ENCODE assay signal across 11 cellular contexts in the genomic region with DNA sequence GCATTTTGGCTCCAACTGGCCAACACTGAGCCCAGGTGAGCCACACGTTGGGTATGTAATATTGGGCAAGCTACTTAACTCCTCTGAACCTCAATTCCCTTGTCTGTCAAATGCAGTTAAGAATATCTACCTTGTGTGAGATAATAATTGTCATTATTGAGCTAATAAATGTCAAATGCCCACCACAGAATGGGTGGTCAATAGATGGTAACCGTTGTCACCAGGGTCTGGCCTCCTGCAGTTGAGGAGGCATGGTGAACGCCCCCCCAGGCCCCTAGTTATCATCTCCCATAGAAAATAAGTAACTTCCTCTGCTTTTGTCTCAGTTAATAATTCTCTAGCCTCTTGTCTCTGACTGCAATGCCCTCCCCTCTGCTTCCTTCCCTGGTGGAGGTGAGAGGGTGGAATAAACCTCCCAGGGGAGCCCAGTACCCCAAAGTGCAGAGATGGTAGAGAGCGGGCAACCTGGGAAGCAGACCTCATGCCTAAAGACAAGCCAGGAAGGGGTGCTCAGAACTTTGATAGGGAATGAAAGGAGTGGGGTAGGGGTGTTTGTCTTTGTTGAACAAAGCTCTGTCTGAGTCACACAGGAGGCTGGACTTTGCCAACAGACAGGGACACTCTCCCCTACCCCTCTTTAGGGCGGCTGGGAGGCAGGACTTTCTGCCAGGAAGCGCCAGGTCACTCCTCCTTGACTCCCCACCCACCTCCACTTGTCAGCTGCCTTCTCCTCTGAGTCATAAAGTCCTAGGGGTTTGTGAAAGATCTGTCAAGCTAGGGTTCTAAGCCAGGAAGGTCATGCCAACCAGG. TPM values are rescaled to one million over a fixed set of nuclear protein-coding genes. Genes with fewer than 3 reads are reported as not detected.
DNase-seq lines count a peak whose midpoint lies in the region; ATAC-seq, FAIRE-seq and TF ChIP-seq lines count a peak whose summit lies in the region.
"Had no signal": no experiment of that assay in that cellular context is flagged by ENCODE, and none has a peak within 500 bp of the region (broad histone marks: within the 10 kb centered on the region; RNA-seq: fewer than 3 reads in every experiment).

No MANE protein-coding gene starts in this region.

- intact Hi-C loops in HepG2 (cut with micrococcal nuclease; ENCODE audit: unreplicated experiment), result loop anchor here (1.0 to 5.0 kb wide), 2 partner anchors 25 to 43 kb away; no protein-coding TSS in a partner anchor

- peak; percentile 54 for ATAC-seq in HG03175 (IDR thresholded peaks at IDR 0.05; ENCODE audit: unreplicated experiment)
- ATAC-seq in HepG2, result peak; percentile 95
- ATAC-seq in HG03108 (IDR thresholded peaks at IDR 0.05; ENCODE audit: unreplicated experiment), result no peak

- TF ChIP-seq POLR2A in HepG2 (IDR thresholded peaks at IDR 0.05; ENCODE audit: insufficient read depth in 1 of 2, low read depth in 2 of 2, low read length in 2 of 2), result peak; percentile 78 to 85

- DNase-seq in COLO668 (lab: John Stamatoyannopoulos, UW; ENCODE audit: unreplicated experiment) (peak; percentile 33), HepG2 (ENCODE audit: low spot score) (peak; percentile 98), GM03348 (ENCODE audit: low spot score) (no peak), SHP77 (lab: John Stamatoyannopoulos, UW) (no peak)
- DNase-seq in activated CD4-positive, alpha-beta memory T cell treated with anti-CD3 and anti-CD28 coated beads, Interleukin-2, amount 10 ng/mL, durations not matched to agents 7 days and 5 days, result peak; percentile 22
- no peak for DNase-seq in NK-92 treated with Interleukin-12 subunit alpha and Interleukin-12 subunit beta, amount 100 ng/mL, for 24 hours (lab: John Stamatoyannopoulos, UW)
- DNase-seq: activated naive CD8-positive, alpha-beta T cell treated with anti-CD3 and anti-CD28 coated beads, Interleukin-2, amount 10 ng/mL, durations not matched to agents 7 days and 5 days; hypothalamus; RPMI8226 had no signal

- POLR2A ChIA-PET in activated CD4-positive, alpha-beta memory T cell treated with anti-CD3 and anti-CD28 coated beads, Interleukin-2, amount 10 ng/mL, durations not matched to agents 7 days and 5 days (lab: Charles Lee), result interaction anchor here (0.9 to 1.8 kb wide), 5 partner anchors 9 to 32 kb away, joined by 3 to 5 read pairs (median 4); partner anchors contain the start of gene NFYA
- POLR2A ChIA-PET in HepG2 (lab: Yijun Ruan, JAX), result interaction anchor here (0.8 to 4.2 kb wide), 17 partner anchors 10 to 479 kb away, joined by 3 to 59 read pairs (median 10); partner anchors contain the start of genes APOBEC2, NFYA and OARD1

- CTCF ChIA-PET in activated CD4-positive, alpha-beta memory T cell treated with anti-CD3 and anti-CD28 coated beads, Interleukin-2, amount 10 ng/mL, durations not matched to agents 7 days and 5 days (lab: Charles Lee), result interaction anchor here (0.7 to 5.6 kb wide), 13 partner anchors 9 to 267 kb away, joined by 3 to 68 read pairs (median 4); partner anchors contain the start of gene APOBEC2
- CTCF ChIA-PET in HepG2 (lab: Yijun Ruan, JAX; ENCODE audit: low intra/inter-chr PET ratio, low total read pairs), result interaction anchor here (1.3 to 3.3 kb wide), 3 partner anchors 25 to 145 kb away, joined by 4 to 25 read pairs (median 4); no protein-coding TSS in a partner anchor

- H2AFZ ChIP-seq in HepG2 (ENCODE audit: low read length), result no peak overlapping the region

- H3K27me3 Mint-ChIP-seq in activated CD4-positive, alpha-beta memory T cell treated with anti-CD3 and anti-CD28 coated beads, Interleukin-2, amount 10 ng/mL, durations not matched to agents 7 days and 5 days, result no peaks in the 10 kb centered on the region
- H3K27me3 Mint-ChIP-seq: activated naive CD8-positive, alpha-beta T cell treated with anti-CD3 and anti-CD28 coated beads, Interleukin-2, amount 10 ng/mL, durations not matched to agents 7 days and 5 days had no signal

- in situ Hi-C loops in HepG2 (cut with HindIII; ENCODE audit: extremely low pct_ligation_motif_present, low pct_unique_long_range_greater_than_20kb), result loop anchor here (25.0 kb wide), 1 partner anchor 703 kb away; no protein-coding TSS in a partner anchor

- H3K79me2 ChIP-seq in HepG2 (ENCODE audit: insufficient read depth, low read length), result no peaks in the 10 kb centered on the region

- peak overlapping the region; percentile 73 for H3K9ac ChIP-seq in HepG2 (ENCODE audit: insufficient read depth, low read depth, low read length)

- whole genome bisulfite sequencing in HepG2 (ENCODE audit: low lambda C conversion rate), result 4% methylated on average over 6 of the region's 6 CpGs

- no peak for TF ChIP-seq RAD21 in HepG2 (CRISPR knock-in tag; IDR thresholded peaks at IDR 0.05)

- H3K27me3 ChIP-seq in HepG2 (ENCODE audit: control insufficient read depth in 1 of 2, insufficient read depth in 2 of 2, low read length in 2 of 2), result no peaks in the 10 kb centered on the region

- no peaks in the 10 kb centered on the region for H3K36me3 Mint-ChIP-seq in activated CD4-positive, alpha-beta memory T cell treated with anti-CD3 and anti-CD28 coated beads, Interleukin-2, amount 10 ng/mL, durations not matched to agents 7 days and 5 days (ENCODE audit: low read depth)
- H3K36me3 Mint-ChIP-seq: activated naive CD8-positive, alpha-beta T cell treated with anti-CD3 and anti-CD28 coated beads, Interleukin-2, amount 10 ng/mL, durations not matched to agents 7 days and 5 days had no signal

- no peaks in the 10 kb centered on the region for H3K36me3 ChIP-seq in HepG2 (replicated peaks in 1 of 2; ENCODE audit: control insufficient read depth in 1 of 2, insufficient read depth in 2 of 2, low read length in 2 of 2)

- H3K4me3 Mint-ChIP-seq in activated CD4-positive, alpha-beta memory T cell treated with anti-CD3 and anti-CD28 coated beads, Interleukin-2, amount 10 ng/mL, durations not matched to agents 7 days and 5 days, result no peak overlapping the region
- H3K4me3 Mint-ChIP-seq: activated naive CD8-positive, alpha-beta T cell treated with anti-CD3 and anti-CD28 coated beads, Interleukin-2, amount 10 ng/mL, durations not matched to agents 7 days and 5 days had no signal

- peak overlapping the region; percentile 79 for H3K4me2 ChIP-seq in HepG2 (ENCODE audit: low read depth, low read length)

- peaks cover 79% of the 10 kb centered on the region for H3K4me1 ChIP-seq in HepG2 (ENCODE audit: insufficient read depth, low read length)

- FAIRE-seq in HepG2 (lab: Jason Lieb, UNC), result peak; percentile 96

- peak overlapping the region; percentile 94 for H3K27ac ChIP-seq in HepG2 (ENCODE audit: extremely low read length, insufficient read depth, low read length)

- H3K27ac Mint-ChIP-seq in activated CD4-positive, alpha-beta memory T cell treated with anti-CD3 and anti-CD28 coated beads, Interleukin-2, amount 10 ng/mL, durations not matched to agents 7 days and 5 days, result no peak overlapping the region
- H3K27ac Mint-ChIP-seq: activated naive CD8-positive, alpha-beta T cell treated with anti-CD3 and anti-CD28 coated beads, Interleukin-2, amount 10 ng/mL, durations not matched to agents 7 days and 5 days had no signal

- peaks cover 7% of the 10 kb centered on the region for H3K4me1 Mint-ChIP-seq in activated CD4-positive, alpha-beta memory T cell treated with anti-CD3 and anti-CD28 coated beads, Interleukin-2, amount 10 ng/mL, durations not matched to agents 7 days and 5 days

- TF ChIP-seq EP300 in HepG2 (IDR thresholded peaks at IDR 0.05; ENCODE audit: low read depth in 2 of 2, low read length in 2 of 2), result peak in 1 of 2 experiments; percentile 78; a peak in 3 of 4 replicates
- TF ChIP-seq EP300 in HepG2 (CRISPR knock-in tag; IDR thresholded peaks at IDR 0.05; ENCODE audit: borderline replicate concordance), result peak; percentile 57; the same call in 1 of the 2 replicates

- no peaks in the 10 kb centered on the region for H3K9me3 Mint-ChIP-seq in activated CD4-positive, alpha-beta memory T cell treated with anti-CD3 and anti-CD28 coated beads, Interleukin-2, amount 10 ng/mL, durations not matched to agents 7 days and 5 days
- H3K9me3 Mint-ChIP-seq: activated naive CD8-positive, alpha-beta T cell treated with anti-CD3 and anti-CD28 coated beads, Interleukin-2, amount 10 ng/mL, durations not matched to agents 7 days and 5 days had no signal

- H4K20me1 ChIP-seq in HepG2 (ENCODE audit: insufficient read depth, low read length), result no peaks in the 10 kb centered on the region

- H3K9me3 ChIP-seq in HepG2 (ENCODE audit: low read length), result no peaks in the 10 kb centered on the region

- TF ChIP-seq CTCF in HepG2 (CRISPR knock-in tag; IDR thresholded peaks at IDR 0.05), result no peak; the same call in 1 of the 2 replicates

- peak overlapping the region; percentile 23 to 64 (median 33); a peak in 4 of 6 replicates for H3K4me3 ChIP-seq in HepG2 (replicated peaks in 1 of 3; ENCODE audit: insufficient read depth in 1 of 3, low read depth in 2 of 3, low read length in 3 of 3)

- BruUV-seq in HepG2 (replicated peaks; lab: Mats Ljungman, UMichigan), result TSS peak; percentile 72

RNA-seq across cellular contexts. Expression of gene UNC5CL, which starts 1.3 kb away (rescaled TPM):
- total RNA-seq in activated CD4-positive, alpha-beta memory T cell treated with anti-CD3 and anti-CD28 coated beads, Interleukin-2, amount 10 ng/mL, durations not matched to agents 7 days and 5 days, result 1 to 10 TPM; 1.6 to 2.3 TPM
- 0.87 and 2.4 TPM in 2 replicates for total RNA-seq in HepG2 (2016; rRNA removed; fragmentation: Illumina TruSeq; extraction: Trizol)
- 0.26 and 0.30 TPM in 2 replicates for total RNA-seq in HepG2 (2016; cell fraction: cytosol; rRNA removed; fragmentation: Illumina TruSeq; extraction: Trizol; ENCODE audit: low read depth)
- 1.1 and 2.3 TPM in 2 replicates for total RNA-seq in HepG2 (2016; cell fraction: insoluble cytoplasmic fraction; rRNA removed; fragmentation: Illumina TruSeq; extraction: Trizol)
- 0.55 and 0.80 TPM in 2 replicates for total RNA-seq in HepG2 (2016; cell fraction: membrane; rRNA removed; fragmentation: Illumina TruSeq; extraction: Trizol)
- total RNA-seq in HepG2 (2016; cell fraction: nucleus; rRNA removed; fragmentation: Illumina TruSeq; extraction: Trizol), result 3.5 and 4.1 TPM in 2 replicates
- polyA plus RNA-seq in HepG2 (2011; rRNA removed), result 2.5 TPM in 2 replicates
- 1.00 and 1.4 TPM in 2 replicates for polyA plus RNA-seq in HepG2 (2011; cell fraction: cytosol; rRNA removed)
- 15.4 and 20.4 TPM in 2 replicates for polyA plus RNA-seq in HepG2 (2011; cell fraction: nucleus; rRNA removed)
- polyA plus RNA-seq in HepG2 (2012), result 2.4 and 2.5 TPM in 2 replicates
- polyA plus RNA-seq in HepG2 (2016; cell fraction: cytosol; fragmentation: Illumina TruSeq; extraction: Trizol; ENCODE audit: low read depth), result 0.23 and 0.29 TPM in 2 replicates
- polyA plus RNA-seq in HepG2 (2016; cell fraction: insoluble cytoplasmic fraction; fragmentation: Illumina TruSeq; extraction: Trizol; ENCODE audit: low read depth), result 0.71 and 0.86 TPM in 2 replicates
- polyA plus RNA-seq in HepG2 (2016; cell fraction: membrane; fragmentation: Illumina TruSeq; extraction: Trizol; ENCODE audit: low read depth), result 0.43 and 0.89 TPM in 2 replicates
- 9.8 and 11.9 TPM in 2 replicates for polyA plus RNA-seq in HepG2 (2016; cell fraction: nucleus; fragmentation: Illumina TruSeq; extraction: Trizol; ENCODE audit: insufficient read depth, low read depth)
- 1.6 TPM in 1 of 2 replicates, not detected in the other for polyA minus RNA-seq in HepG2 (2011; rRNA and poly(A)+ RNA removed; ENCODE audit: low replicate concordance)
- 0.35 TPM in 1 of 2 replicates, not detected in the other for polyA minus RNA-seq in HepG2 (2011; cell fraction: cytosol; rRNA and poly(A)+ RNA removed)
- polyA minus RNA-seq in HepG2 (2011; cell fraction: nucleus; rRNA and poly(A)+ RNA removed), result 2.5 and 4.4 TPM in 2 replicates

RNA-seq across cellular contexts. Expression of gene TSPO2, which starts 2.0 kb away (rescaled TPM):
- not detected for total RNA-seq in activated CD4-positive, alpha-beta memory T cell treated with anti-CD3 and anti-CD28 coated beads, Interleukin-2, amount 10 ng/mL, durations not matched to agents 7 days and 5 days
- not detected in 2 replicates for total RNA-seq in HepG2 (2016; rRNA removed; fragmentation: Illumina TruSeq; extraction: Trizol)
- total RNA-seq in HepG2 (2016; cell fraction: cytosol; rRNA removed; fragmentation: Illumina TruSeq; extraction: Trizol; ENCODE audit: low read depth), result not detected in 2 replicates
- total RNA-seq in HepG2 (2016; cell fraction: insoluble cytoplasmic fraction; rRNA removed; fragmentation: Illumina TruSeq; extraction: Trizol), result 0.21 and 0.28 TPM in 2 replicates
- total RNA-seq in HepG2 (2016; cell fraction: membrane; rRNA removed; fragmentation: Illumina TruSeq; extraction: Trizol), result not detected in 2 replicates
- total RNA-seq in HepG2 (2016; cell fraction: nucleus; rRNA removed; fragmentation: Illumina TruSeq; extraction: Trizol), result not detected in 2 replicates
- 0.14 and 0.55 TPM in 2 replicates for polyA plus RNA-seq in HepG2 (2011; rRNA removed)
- polyA plus RNA-seq in HepG2 (2011; cell fraction: cytosol; rRNA removed), result 0.14 and 0.51 TPM in 2 replicates
- 0.16 TPM in 1 of 2 replicates, not detected in the other for polyA plus RNA-seq in HepG2 (2011; cell fraction: nucleus; rRNA removed)
- 0.25 TPM in 1 of 2 replicates, not detected in the other for polyA plus RNA-seq in HepG2 (2012)
- polyA plus RNA-seq in HepG2 (2016; cell fraction: cytosol; fragmentation: Illumina TruSeq; extraction: Trizol; ENCODE audit: low read depth), result not detected in 2 replicates
- polyA plus RNA-seq in HepG2 (2016; cell fraction: insoluble cytoplasmic fraction; fragmentation: Illumina TruSeq; extraction: Trizol; ENCODE audit: low read depth), result not detected in 2 replicates
- polyA plus RNA-seq in HepG2 (2016; cell fraction: membrane; fragmentation: Illumina TruSeq; extraction: Trizol; ENCODE audit: low read depth), result not detected in 2 replicates
- not detected in 2 replicates for polyA plus RNA-seq in HepG2 (2016; cell fraction: nucleus; fragmentation: Illumina TruSeq; extraction: Trizol; ENCODE audit: insufficient read depth, low read depth)
- polyA minus RNA-seq in HepG2 (2011; rRNA and poly(A)+ RNA removed; ENCODE audit: low replicate concordance), result 0.72 TPM in 1 of 2 replicates, not detected in the other
- not detected in 2 replicates for polyA minus RNA-seq in HepG2 (2011; cell fraction: cytosol; rRNA and poly(A)+ RNA removed)
- polyA minus RNA-seq in HepG2 (2011; cell fraction: nucleus; rRNA and poly(A)+ RNA removed), result not detected in 2 replicates
- total RNA-seq: activated naive CD8-positive, alpha-beta T cell treated with anti-CD3 and anti-CD28 coated beads, Interleukin-2, amount 10 ng/mL, durations not matched to agents 7 days and 5 days had no signal

RNA-seq across cellular contexts. Expression of gene APOBEC2, which starts 12.7 kb away (rescaled TPM):
- total RNA-seq in activated CD4-positive, alpha-beta memory T cell treated with anti-CD3 and anti-CD28 coated beads, Interleukin-2, amount 10 ng/mL, durations not matched to agents 7 days and 5 days, result not detected
- total RNA-seq in HepG2 (2016; rRNA removed; fragmentation: Illumina TruSeq; extraction: Trizol), result 0.09 and 0.35 TPM in 2 replicates
- total RNA-seq in HepG2 (2016; cell fraction: cytosol; rRNA removed; fragmentation: Illumina TruSeq; extraction: Trizol; ENCODE audit: low read depth), result not detected in 2 replicates
- 0.09 and 0.33 TPM in 2 replicates for total RNA-seq in HepG2 (2016; cell fraction: insoluble cytoplasmic fraction; rRNA removed; fragmentation: Illumina TruSeq; extraction: Trizol)
- total RNA-seq in HepG2 (2016; cell fraction: membrane; rRNA removed; fragmentation: Illumina TruSeq; extraction: Trizol), result not detected in 2 replicates
- not detected in 2 replicates for total RNA-seq in HepG2 (2016; cell fraction: nucleus; rRNA removed; fragmentation: Illumina TruSeq; extraction: Trizol)
- polyA plus RNA-seq in HepG2 (2011; rRNA removed), result not detected in 2 replicates
- polyA plus RNA-seq in HepG2 (2011; cell fraction: cytosol; rRNA removed), result 0.08 and 0.10 TPM in 2 replicates
- polyA plus RNA-seq in HepG2 (2011; cell fraction: nucleus; rRNA removed), result not detected in 2 replicates
- 0.28 and 0.79 TPM in 2 replicates for polyA plus RNA-seq in HepG2 (2012)
- not detected in 2 replicates for polyA plus RNA-seq in HepG2 (2016; cell fraction: cytosol; fragmentation: Illumina TruSeq; extraction: Trizol; ENCODE audit: low read depth)
- polyA plus RNA-seq in HepG2 (2016; cell fraction: insoluble cytoplasmic fraction; fragmentation: Illumina TruSeq; extraction: Trizol; ENCODE audit: low read depth), result 0.44 TPM in 1 of 2 replicates, not detected in the other
- polyA plus RNA-seq in HepG2 (2016; cell fraction: membrane; fragmentation: Illumina TruSeq; extraction: Trizol; ENCODE audit: low read depth), result not detected in 2 replicates
- polyA plus RNA-seq in HepG2 (2016; cell fraction: nucleus; fragmentation: Illumina TruSeq; extraction: Trizol; ENCODE audit: insufficient read depth, low read depth), result not detected in 2 replicates
- not detected in 2 replicates for polyA minus RNA-seq in HepG2 (2011; rRNA and poly(A)+ RNA removed; ENCODE audit: low replicate concordance)
- polyA minus RNA-seq in HepG2 (2011; cell fraction: cytosol; rRNA and poly(A)+ RNA removed), result not detected in 2 replicates
- polyA minus RNA-seq in HepG2 (2011; cell fraction: nucleus; rRNA and poly(A)+ RNA removed), result 0.64 TPM in 1 of 2 replicates, not detected in the other
- total RNA-seq: activated naive CD8-positive, alpha-beta T cell treated with anti-CD3 and anti-CD28 coated beads, Interleukin-2, amount 10 ng/mL, durations not matched to agents 7 days and 5 days had no signal

RNA-seq across cellular contexts. Expression of gene OARD1, which starts 31.9 kb away (rescaled TPM):
- 10 to 100 TPM; 34.3 to 37.2 TPM for total RNA-seq in activated CD4-positive, alpha-beta memory T cell treated with anti-CD3 and anti-CD28 coated beads, Interleukin-2, amount 10 ng/mL, durations not matched to agents 7 days and 5 days
- total RNA-seq in HepG2 (2016; rRNA removed; fragmentation: Illumina TruSeq; extraction: Trizol), result 49.0 and 60.4 TPM in 2 replicates
- total RNA-seq in HepG2 (2016; cell fraction: cytosol; rRNA removed; fragmentation: Illumina TruSeq; extraction: Trizol; ENCODE audit: low read depth), result 27.4 and 28.2 TPM in 2 replicates
- total RNA-seq in HepG2 (2016; cell fraction: insoluble cytoplasmic fraction; rRNA removed; fragmentation: Illumina TruSeq; extraction: Trizol), result 49.5 and 55.0 TPM in 2 replicates
- 39.5 and 41.0 TPM in 2 replicates for total RNA-seq in HepG2 (2016; cell fraction: membrane; rRNA removed; fragmentation: Illumina TruSeq; extraction: Trizol)
- total RNA-seq in HepG2 (2016; cell fraction: nucleus; rRNA removed; fragmentation: Illumina TruSeq; extraction: Trizol), result 50.8 and 56.3 TPM in 2 replicates
- polyA plus RNA-seq in HepG2 (2011; rRNA removed), result 14.0 and 18.4 TPM in 2 replicates
- 8.9 and 11.4 TPM in 2 replicates for polyA plus RNA-seq in HepG2 (2011; cell fraction: cytosol; rRNA removed)
- polyA plus RNA-seq in HepG2 (2011; cell fraction: nucleus; rRNA removed), result 21.1 TPM in 2 replicates
- 29.6 and 43.1 TPM in 2 replicates for polyA plus RNA-seq in HepG2 (2012)
- polyA plus RNA-seq in HepG2 (2016; cell fraction: cytosol; fragmentation: Illumina TruSeq; extraction: Trizol; ENCODE audit: low read depth), result 32.3 and 41.1 TPM in 2 replicates
- 75.4 and 76.2 TPM in 2 replicates for polyA plus RNA-seq in HepG2 (2016; cell fraction: insoluble cytoplasmic fraction; fragmentation: Illumina TruSeq; extraction: Trizol; ENCODE audit: low read depth)
- polyA plus RNA-seq in HepG2 (2016; cell fraction: membrane; fragmentation: Illumina TruSeq; extraction: Trizol; ENCODE audit: low read depth), result 40.8 and 42.5 TPM in 2 replicates
- 45.0 and 50.9 TPM in 2 replicates for polyA plus RNA-seq in HepG2 (2016; cell fraction: nucleus; fragmentation: Illumina TruSeq; extraction: Trizol; ENCODE audit: insufficient read depth, low read depth)
- 5.5 and 10.5 TPM in 2 replicates for polyA minus RNA-seq in HepG2 (2011; rRNA and poly(A)+ RNA removed; ENCODE audit: low replicate concordance)
- polyA minus RNA-seq in HepG2 (2011; cell fraction: cytosol; rRNA and poly(A)+ RNA removed), result 4.2 and 5.0 TPM in 2 replicates
- 52.7 and 65.8 TPM in 2 replicates for polyA minus RNA-seq in HepG2 (2011; cell fraction: nucleus; rRNA and poly(A)+ RNA removed)

RNA-seq across cellular contexts. Expression of gene NFYA, which starts 32.5 kb away (rescaled TPM):
- 10 to 100 TPM; 26.2 to 29.8 TPM for total RNA-seq in activated CD4-positive, alpha-beta memory T cell treated with anti-CD3 and anti-CD28 coated beads, Interleukin-2, amount 10 ng/mL, durations not matched to agents 7 days and 5 days
- 22.9 and 52.0 TPM in 2 replicates for total RNA-seq in HepG2 (2016; rRNA removed; fragmentation: Illumina TruSeq; extraction: Trizol)
- total RNA-seq in HepG2 (2016; cell fraction: cytosol; rRNA removed; fragmentation: Illumina TruSeq; extraction: Trizol; ENCODE audit: low read depth), result 3.6 and 4.8 TPM in 2 replicates
- 22.0 and 49.9 TPM in 2 replicates for total RNA-seq in HepG2 (2016; cell fraction: insoluble cytoplasmic fraction; rRNA removed; fragmentation: Illumina TruSeq; extraction: Trizol)
- total RNA-seq in HepG2 (2016; cell fraction: membrane; rRNA removed; fragmentation: Illumina TruSeq; extraction: Trizol), result 18.4 and 21.5 TPM in 2 replicates
- total RNA-seq in HepG2 (2016; cell fraction: nucleus; rRNA removed; fragmentation: Illumina TruSeq; extraction: Trizol), result 33.7 and 34.3 TPM in 2 replicates
- 14.8 and 16.0 TPM in 2 replicates for polyA plus RNA-seq in HepG2 (2011; rRNA removed)
- polyA plus RNA-seq in HepG2 (2011; cell fraction: cytosol; rRNA removed), result 9.2 and 9.9 TPM in 2 replicates
- 19.0 and 21.1 TPM in 2 replicates for polyA plus RNA-seq in HepG2 (2011; cell fraction: nucleus; rRNA removed)
- 18.5 and 18.9 TPM in 2 replicates for polyA plus RNA-seq in HepG2 (2012)
- polyA plus RNA-seq in HepG2 (2016; cell fraction: cytosol; fragmentation: Illumina TruSeq; extraction: Trizol; ENCODE audit: low read depth), result 2.2 and 3.1 TPM in 2 replicates
- polyA plus RNA-seq in HepG2 (2016; cell fraction: insoluble cytoplasmic fraction; fragmentation: Illumina TruSeq; extraction: Trizol; ENCODE audit: low read depth), result 61.2 and 64.1 TPM in 2 replicates
- 9.3 and 11.6 TPM in 2 replicates for polyA plus RNA-seq in HepG2 (2016; cell fraction: membrane; fragmentation: Illumina TruSeq; extraction: Trizol; ENCODE audit: low read depth)
- polyA plus RNA-seq in HepG2 (2016; cell fraction: nucleus; fragmentation: Illumina TruSeq; extraction: Trizol; ENCODE audit: insufficient read depth, low read depth), result 65.3 and 68.8 TPM in 2 replicates
- 53.8 and 56.2 TPM in 2 replicates for polyA minus RNA-seq in HepG2 (2011; rRNA and poly(A)+ RNA removed; ENCODE audit: low replicate concordance)
- 15.1 and 18.1 TPM in 2 replicates for polyA minus RNA-seq in HepG2 (2011; cell fraction: cytosol; rRNA and poly(A)+ RNA removed)
- polyA minus RNA-seq in HepG2 (2011; cell fraction: nucleus; rRNA and poly(A)+ RNA removed), result 22.9 and 23.2 TPM in 2 replicates

Comparison
In these comparisons a context has a peak if more than half of its experiments do, and no peak if none do; other contexts are left out.
1. DNase-seq: peak in COLO668 (single experiment), activated CD4-positive, alpha-beta memory T cell treated with anti-CD3 and anti-CD28 coated beads, Interleukin-2, amount 10 ng/mL, durations not matched to agents 7 days and 5 days (single experiment) and HepG2 (single experiment); none in GM03348 (single experiment), SHP77 (0 of 2) and NK-92 treated with Interleukin-12 subunit alpha and Interleukin-12 subunit beta, amount 100 ng/mL, for 24 hours (single experiment).